Comparison of ENCODE assay signal across 20 cellular contexts in the genomic region with DNA sequence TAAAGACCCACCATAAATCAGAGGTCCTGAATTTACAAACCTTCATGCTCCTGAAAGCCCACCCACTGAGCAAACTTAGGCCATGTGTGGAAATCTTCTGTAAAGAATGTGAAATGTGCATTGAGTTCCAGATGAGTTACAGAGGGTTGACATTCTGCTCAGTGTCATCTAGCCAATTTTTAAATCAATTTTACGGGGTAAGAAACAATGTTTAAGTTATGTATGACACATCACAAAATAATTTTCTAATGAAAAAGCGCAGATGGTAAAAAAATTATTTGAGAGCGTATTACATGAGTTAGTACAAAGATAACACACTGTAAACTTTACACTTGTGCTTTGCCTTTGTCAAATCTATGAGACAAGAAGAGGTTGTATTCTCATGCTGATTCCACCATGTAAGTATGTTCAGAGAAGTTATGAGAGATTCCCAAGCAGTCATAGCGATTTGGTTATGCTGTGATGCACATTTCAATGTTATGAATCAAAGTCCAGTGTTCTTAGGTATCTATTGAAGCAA.
"Had no signal": no experiment of that assay in that cellular context is flagged by ENCODE, and none has a peak within 500 bp of the region (broad histone marks: within the 10 kb centered on the region; RNA-seq: fewer than 3 reads in every experiment).

No MANE protein-coding gene starts in this region.

- H3K9ac ChIP-seq: KMS-11, SK-N-SH had no signal

- ATAC-seq: HepG2, Panc1 had no signal

- FAIRE-seq: HepG2 had no signal

- H3K4me2 ChIP-seq: KMS-11, SK-N-SH had no signal

- DNase-seq: IMR-90, Kasumi-1, MM.1S, NCI-H1092 treated with DMSO at 0.1 percent for 48 hours, NCI-H1436, NCI-H187, NCI-H2029, NCI-H2081 treated with DMSO at 0.1 percent for 48 hours, NCI-H2171, NCI-H345, NCI-H446 treated with DMSO at 0.1 percent for 48 hours, NCI-H510A treated with DMSO at 0.1 percent for 48 hours, NCI-H526, NCI-H82, SHP77, SK-N-SH had no signal

- H3K9me3 ChIP-seq: SK-N-SH had no signal

- H3K27ac ChIP-seq: KMS-11, RWPE1 had no signal
